In genomic region chr4:10114607-10115006, GRCh38 we compare ENCODE assay signal across 9 cellular contexts. TPM values are rescaled to one million over a fixed set of nuclear protein-coding genes. Genes with fewer than 3 reads are reported as not detected.
DNase-seq lines count a peak whose midpoint lies in the region; ATAC-seq, FAIRE-seq and TF ChIP-seq lines count a peak whose summit lies in the region.
"Had no signal": no experiment of that assay in that cellular context is flagged by ENCODE, and none has a peak within 500 bp of the region (broad histone marks: within the 10 kb centered on the region; RNA-seq: fewer than 3 reads in every experiment).

No MANE protein-coding gene starts in this region.

- peaks cover 47% of the 10 kb centered on the region for H3K4me1 ChIP-seq in astrocyte (ENCODE audit: insufficient read depth, low read length)
- peaks cover 69% of the 10 kb centered on the region for H3K4me1 ChIP-seq in lower lobe of right lung
- peaks cover 0 to 77% (median 69%) of the 10 kb centered on the region in 4 donors for H3K4me1 ChIP-seq in tibial artery

- H3K4me3 ChIP-seq in astrocyte (ENCODE audit: insufficient read depth, low read depth, low read length) (peak overlapping the region; percentile 84), lower lobe of right lung (peak overlapping the region; percentile 86), tibial artery (peak overlapping the region; percentile 86 to 93)

- H3K27ac ChIP-seq in astrocyte (ENCODE audit: low read depth, low read length) (peak overlapping the region; percentile 62), lower lobe of right lung (no peak overlapping the region), tibial artery (peak overlapping the region; percentile 95 to 96)

- H3K9me3 Mint-ChIP-seq in activated CD4-positive, alpha-beta T cell treated with anti-CD3 and anti-CD28 coated beads, Interleukin-2, amount 10 ng/mL, durations not matched to agents 24 days and 14 days, result no peaks in the 10 kb centered on the region
- H3K9me3 Mint-ChIP-seq in astrocyte (ENCODE audit: unreplicated experiment), result no peaks in the 10 kb centered on the region

- H3K36me3 ChIP-seq in astrocyte (ENCODE audit: insufficient read depth, low read length), result peaks cover 40% of the 10 kb centered on the region
- H3K36me3 ChIP-seq in lower lobe of right lung, result peaks cover 57% of the 10 kb centered on the region
- peaks cover 43 to 58% (median 55%) of the 10 kb centered on the region in 3 donors for H3K36me3 ChIP-seq in tibial artery

- H3K4me2 ChIP-seq in astrocyte (ENCODE audit: low read length), result peak overlapping the region; percentile 98

- peak; percentile 58 for DNase-seq in activated CD4-positive, alpha-beta T cell treated with anti-CD3 and anti-CD28 coated beads, Interleukin-2, amount 10 ng/mL, durations not matched to agents 24 days and 14 days
- no peak for DNase-seq in activated CD4-positive, alpha-beta T cell treated with anti-CD3 and anti-CD28 coated beads, Interleukin-2, amount 50 U/mL, for 48 hours
- DNase-seq in astrocyte (ENCODE audit: low read depth), result no peak
- no peak for DNase-seq in lower lobe of right lung
- DNase-seq in tibial artery, result no peak
- DNase-seq in superior temporal gyrus (ENCODE audit: extremely low spot score), result no peak

- no peaks in the 10 kb centered on the region for H3K27me3 Mint-ChIP-seq in activated CD4-positive, alpha-beta T cell treated with anti-CD3 and anti-CD28 coated beads, Interleukin-2, amount 10 ng/mL, durations not matched to agents 24 days and 14 days
- no peaks in the 10 kb centered on the region for H3K27me3 Mint-ChIP-seq in astrocyte (ENCODE audit: low read depth, unreplicated experiment)

- intact Hi-C loops in activated CD4-positive, alpha-beta T cell treated with anti-CD3 and anti-CD28 coated beads, Interleukin-2, amount 10 ng/mL, durations not matched to agents 24 days and 14 days (cut with micrococcal nuclease), result no loop called here
- intact Hi-C loops in lower lobe of right lung (cut with DNase I), result no loop called here
- intact Hi-C loops in tibial artery (cut with DNase I; ENCODE audit: low total_unique reads), result no loop called here

- H2AFZ ChIP-seq in astrocyte (ENCODE audit: low read depth, low read length), result no peak overlapping the region

- no peaks in the 10 kb centered on the region for H3K27me3 ChIP-seq in astrocyte (ENCODE audit: insufficient read depth, low read length)
- no peaks in the 10 kb centered on the region for H3K27me3 ChIP-seq in lower lobe of right lung (ENCODE audit: low read depth)
- H3K27me3 ChIP-seq in tibial artery, result no peaks in the 10 kb centered on the region

- peak overlapping the region; percentile 84 for H3K9ac ChIP-seq in astrocyte (ENCODE audit: low read length)

- H3K9me3 ChIP-seq in astrocyte (ENCODE audit: insufficient read depth, low read depth, low read length), result no peaks in the 10 kb centered on the region
- H3K9me3 ChIP-seq in lower lobe of right lung, result no peaks in the 10 kb centered on the region
- H3K9me3 ChIP-seq in tibial artery, result no peaks in the 10 kb centered on the region

- no peak for TF ChIP-seq CTCF in astrocyte (IDR thresholded peaks at IDR 0.05; ENCODE audit: insufficient read depth, low read depth, low read length)
- TF ChIP-seq CTCF in lower lobe of right lung (IDR thresholded peaks at IDR 0.05), result no peak
- no peak for TF ChIP-seq CTCF in tibial artery (IDR thresholded peaks at IDR 0.05)

- no peak for ATAC-seq in lower lobe of right lung
- ATAC-seq in GM18858 (IDR thresholded peaks at IDR 0.05; ENCODE audit: unreplicated experiment), result no peak
- ATAC-seq in GM21786 (IDR thresholded peaks at IDR 0.05; ENCODE audit: unreplicated experiment), result no peak
- ATAC-seq: left lobe of liver had no signal

- peak overlapping the region; percentile 98 for H3K4me3 Mint-ChIP-seq in activated CD4-positive, alpha-beta T cell treated with anti-CD3 and anti-CD28 coated beads, Interleukin-2, amount 10 ng/mL, durations not matched to agents 24 days and 14 days
- peak overlapping the region; percentile 97 for H3K4me3 Mint-ChIP-seq in astrocyte (ENCODE audit: unreplicated experiment)

- FAIRE-seq in astrocyte (lab: Jason Lieb, UNC), result no peak

- peak overlapping the region; percentile 36 for H3K27ac Mint-ChIP-seq in activated CD4-positive, alpha-beta T cell treated with anti-CD3 and anti-CD28 coated beads, Interleukin-2, amount 10 ng/mL, durations not matched to agents 24 days and 14 days
- H3K27ac Mint-ChIP-seq in astrocyte (ENCODE audit: unreplicated experiment), result no peak overlapping the region

- peaks cover 64% of the 10 kb centered on the region for H4K20me1 ChIP-seq in astrocyte (ENCODE audit: insufficient read depth, low read length)

- H3K36me3 Mint-ChIP-seq in activated CD4-positive, alpha-beta T cell treated with anti-CD3 and anti-CD28 coated beads, Interleukin-2, amount 10 ng/mL, durations not matched to agents 24 days and 14 days (ENCODE audit: low read depth), result peaks cover 60% of the 10 kb centered on the region
- H3K36me3 Mint-ChIP-seq in astrocyte (ENCODE audit: low read depth, unreplicated experiment), result peaks cover 20% of the 10 kb centered on the region

- peaks cover 67% of the 10 kb centered on the region for H3K79me2 ChIP-seq in astrocyte (ENCODE audit: insufficient read depth, low read length)

- H3K4me1 Mint-ChIP-seq in activated CD4-positive, alpha-beta T cell treated with anti-CD3 and anti-CD28 coated beads, Interleukin-2, amount 10 ng/mL, durations not matched to agents 24 days and 14 days, result peaks cover 76% of the 10 kb centered on the region
- H3K4me1 Mint-ChIP-seq in astrocyte (ENCODE audit: low read depth, unreplicated experiment), result peaks cover 46% of the 10 kb centered on the region

RNA-seq across cellular contexts. Expression of gene WDR1, which starts 2.0 kb away (rescaled TPM):
- 369 and 376 TPM in 2 replicates for total RNA-seq in activated CD4-positive, alpha-beta T cell treated with anti-CD3 and anti-CD28 coated beads, Interleukin-2, amount 10 ng/mL, durations not matched to agents 24 days and 14 days
- 558 and 620 TPM in 2 replicates for total RNA-seq in astrocyte
- 233 TPM for total RNA-seq in lower lobe of right lung
